8 cellular contexts compared by ENCODE assay signal in genomic region chr2:46970334-46971288, GRCh38. TPM values are rescaled to one million over a fixed set of nuclear protein-coding genes. Genes with fewer than 3 reads are reported as not detected.
A peak's percentile ranks its signal among the peaks of the same experiment; 100 is the strongest.
DNase-seq lines count a peak whose midpoint lies in the region; ATAC-seq and TF ChIP-seq lines count a peak whose summit lies in the region.

No MANE protein-coding gene starts in this region.

- peaks cover 5% of the 10 kb centered on the region; the same call in 1 of the 2 replicates for H3K36me3 ChIP-seq in IMR-90 (ENCODE audit: control insufficient read depth, insufficient read depth, low read length)
- H3K36me3 ChIP-seq in body of pancreas (replicated peaks in 1 of 2; ENCODE audit: insufficient read depth in 1 of 2, low read depth in 2 of 2), result no peaks in the 10 kb centered on the region
- peaks cover 0 to 3% of the 10 kb centered on the region in 2 donors for H3K36me3 ChIP-seq in lung (ENCODE audit: control insufficient read depth in 2 of 2, insufficient read depth in 2 of 2, low read length in 2 of 2)

- H3K4me1 ChIP-seq in IMR-90 (ENCODE audit: control insufficient read depth, insufficient read depth, low read length) (peaks cover 17% of the 10 kb centered on the region), body of pancreas (peaks cover 65% of the 10 kb centered on the region), lung (ENCODE audit: control insufficient read depth in 2 of 2, insufficient read depth in 2 of 2, low read length in 2 of 2) (peaks cover 0 to 12% of the 10 kb centered on the region in 2 donors)

- H2AFZ ChIP-seq in IMR-90 (replicated peaks; ENCODE audit: low read length, poor library complexity), result peak overlapping the region; percentile 24

- TF ChIP-seq RAD21 in IMR-90 (IDR thresholded peaks at IDR 0.05; ENCODE audit: low read length), result no peak

- H3K9me3 ChIP-seq in IMR-90 (ENCODE audit: control insufficient read depth, insufficient read depth, low read length), result no peaks in the 10 kb centered on the region
- no peaks in the 10 kb centered on the region for H3K9me3 ChIP-seq in body of pancreas
- H3K9me3 ChIP-seq in lung (ENCODE audit: control insufficient read depth in 2 of 2, insufficient read depth in 1 of 2, low read length in 1 of 2), result no peaks in the 10 kb centered on the region

- H3K79me1 ChIP-seq in IMR-90 (ENCODE audit: low read depth in 1 of 2, low read length in 2 of 2), result peaks cover 31 to 62% of the 10 kb centered on the region in 2 experiments

- peak overlapping the region; percentile 19; the same call in 1 of the 2 replicates for H3K23ac ChIP-seq in IMR-90 (ENCODE audit: low read depth, low read length)

- H2BK15ac ChIP-seq in IMR-90 (ENCODE audit: low read depth, low read length), result no peak overlapping the region

- H3K27me3 ChIP-seq in IMR-90 (ENCODE audit: control insufficient read depth, insufficient read depth, low read length) (no peaks in the 10 kb centered on the region), body of pancreas (no peaks in the 10 kb centered on the region), lung (ENCODE audit: control insufficient read depth, insufficient read depth) (no peaks in the 10 kb centered on the region)

- H4K5ac ChIP-seq in IMR-90 (ENCODE audit: low read depth, low read length), result peak overlapping the region; percentile 44

- peak overlapping the region; percentile 26; the same call in 1 of the 2 replicates for H4K91ac ChIP-seq in IMR-90 (ENCODE audit: insufficient read depth, low read depth, low read length)

- TF ChIP-seq POLR2A in IMR-90 (IDR thresholded peaks at IDR 0.05; ENCODE audit: low read depth, low read length), result no peak
- TF ChIP-seq POLR2A in body of pancreas (IDR thresholded peaks at IDR 0.05), result peak; percentile 32 to 74 (median 72)

- CTCF ChIA-PET in IMR-90 (lab: Yijun Ruan, JAX), result no interaction called here

- no peak overlapping the region for H2BK20ac ChIP-seq in IMR-90 (ENCODE audit: low read depth, low read length)

- dilution Hi-C loops in IMR-90 (cut with HindIII; ENCODE audit: low sequenced_read_pairs, unreplicated experiment), result no loop called here

- intact Hi-C loops in IMR-90 (cut with micrococcal nuclease) (no loop called here), body of pancreas (cut with DNase I) (no loop called here)

- H3K27ac ChIP-seq in IMR-90 (ENCODE audit: insufficient read depth, low read length) (peak overlapping the region; percentile 19; the same call in 1 of the 2 replicates), body of pancreas (peak overlapping the region; percentile 86 to 98 (median 90)), lung (ENCODE audit: low read depth in 1 of 2, low read length in 1 of 2) (peak overlapping the region in 1 of 2 donors; percentile 82)

- peaks cover 19% of the 10 kb centered on the region for H3K9me1 ChIP-seq in IMR-90 (ENCODE audit: insufficient read depth, low read length)

- H3K4me2 ChIP-seq in IMR-90 (ENCODE audit: low read depth, low read length), result no peak overlapping the region

- H4K8ac ChIP-seq in IMR-90 (ENCODE audit: low read depth in 2 of 2, low read length in 2 of 2), result peak overlapping the region in 1 of 2 experiments; percentile 48; a peak in 2 of 4 replicates

- H3K14ac ChIP-seq in IMR-90 (replicated peaks; ENCODE audit: low read depth, low read length), result peak overlapping the region; percentile 13; the same call in 1 of the 2 replicates

- H3K4me3 ChIP-seq in IMR-90 (ENCODE audit: insufficient read depth, low read depth, low read length) (no peak overlapping the region), body of pancreas (no peak overlapping the region), lung (no peak overlapping the region)

- H3K4ac ChIP-seq in IMR-90 (ENCODE audit: low read depth, low read length), result peak overlapping the region; percentile 47; the same call in 1 of the 2 replicates

- no peak for ATAC-seq in IMR-90 (ENCODE audit: low read depth)
- ATAC-seq in body of pancreas, result peak; percentile 91
- ATAC-seq in lung (ENCODE audit: insufficient read depth, low FRiP score), result peak; percentile 51
- ATAC-seq in GM18907 (IDR thresholded peaks at IDR 0.05; ENCODE audit: unreplicated experiment), result no peak
- no peak for ATAC-seq in HG02588 (IDR thresholded peaks at IDR 0.05; ENCODE audit: unreplicated experiment)

- BruUV-seq in IMR-90 (replicated peaks; lab: Mats Ljungman, UMichigan), result no TSS peak

- H3K9ac ChIP-seq in IMR-90 (ENCODE audit: low read depth, low read length), result no peak overlapping the region

- no peak overlapping the region for H2BK120ac ChIP-seq in IMR-90 (ENCODE audit: low read depth, low read length)

- H2AK5ac ChIP-seq in IMR-90 (ENCODE audit: low read depth, low read length), result peak overlapping the region; percentile 74; the same call in 1 of the 2 replicates

- POLR2A ChIA-PET in IMR-90 (lab: Charles Lee; ENCODE audit: unreplicated experiment), result no interaction called here

- no peaks in the 10 kb centered on the region for H4K20me1 ChIP-seq in IMR-90 (ENCODE audit: insufficient read depth, low read length)

- WGBS in IMR-90 (ENCODE audit: extremely low coverage in 2 of 2, insufficient read length in 1 of 2), 2 experiments, result 100% methylated on average over 5 of the region's 13 CpGs; no CpG with 5 or more reads in 1 of the 2 experiments
- WGBS in body of pancreas, 2 donors, result 30 to 41% methylated on average over 11 to 13 of the region's 13 CpGs
- WGBS in lung, 2 donors, result 51 to 57% methylated on average over 13 of the region's 13 CpGs

- no peak overlapping the region for H3K18ac ChIP-seq in IMR-90 (ENCODE audit: low read depth, low read length)

- in situ Hi-C loops in ACHN (cut with HindIII; ENCODE audit: low pct_ligation_motif_present, low pct_unique_long_range_greater_than_20kb, low sequenced_read_pairs), result no loop called here
- in situ Hi-C loops in IMR-90 (cut with MboI; ENCODE audit: low sequenced_read_pairs), result no loop called here

- peak overlapping the region; percentile 2 for H2BK5ac ChIP-seq in IMR-90 (ENCODE audit: low read depth, low read length, poor library complexity, severe bottlenecking)

- no peak overlapping the region for H3K56ac ChIP-seq in IMR-90 (ENCODE audit: extremely low read depth, insufficient read depth, low read length)

- H2AK9ac ChIP-seq in IMR-90 (replicated peaks; ENCODE audit: low read depth, low read length, poor library complexity), result peak overlapping the region; percentile 5

- DNase-seq in ACHN, result peak; percentile 47
- DNase-seq in IMR-90, result peak; percentile 53
- DNase-seq in body of pancreas, result peak; percentile 93 to 97 (median 94)
- DNase-seq in lung (ENCODE audit: low spot score), result peak; percentile 73
- DNase-seq in GM10266 (ENCODE audit: extremely low spot score), result no peak
- no peak for DNase-seq in HuH-7 (ENCODE audit: low spot score)

- no peak for TF ChIP-seq CTCF in IMR-90 (conservative IDR thresholded peaks at IDR 0.05; ENCODE audit: low read depth, low read length)
- TF ChIP-seq CTCF in body of pancreas (IDR thresholded peaks at IDR 0.05), result no peak
- TF ChIP-seq CTCF in lung (IDR thresholded peaks at IDR 0.05; ENCODE audit: control extremely low read depth, extremely low read depth), result no peak
- TF ChIP-seq CTCF in GM10266 (IDR thresholded peaks at IDR 0.05; ENCODE audit: control insufficient read depth, insufficient read depth, low read depth, missing control alignments), result no peak

TF ChIP-seq in IMR-90, 13 proteins besides CTCF, POLR2A, EP300 and RAD21 (continues in another document):
- TF ChIP-seq ELK1 (IDR thresholded peaks at IDR 0.05; ENCODE audit: borderline replicate concordance, low read depth, low read length) (no peak), USF2 (IDR thresholded peaks at IDR 0.05; ENCODE audit: low read depth, low read length) (no peak), SMC3 (IDR thresholded peaks at IDR 0.05; ENCODE audit: low read depth, low read length) (no peak), RCOR1 (IDR thresholded peaks at IDR 0.05; ENCODE audit: insufficient replicate concordance, low read length) (no peak), CHD1 (IDR thresholded peaks at IDR 0.05; ENCODE audit: low read depth, low read length) (no peak), MAFK (IDR thresholded peaks at IDR 0.05; ENCODE audit: low read depth, low read length) (no peak), MXI1 (IDR thresholded peaks at IDR 0.05; ENCODE audit: borderline replicate concordance, low read depth, low read length) (no peak), NFE2L2 (IDR thresholded peaks at IDR 0.05; ENCODE audit: low read depth, low read length) (no peak), CEBPB (IDR thresholded peaks at IDR 0.05; ENCODE audit: low read depth, low read length) (0 out of 2 replicates have a peak, but pooled peaks have one; percentile 13), FOS (IDR thresholded peaks at IDR 0.05; ENCODE audit: low read depth, low read length) (0 out of 2 replicates have a peak, but pooled peaks have one; percentile 1), BHLHE40 (IDR thresholded peaks at IDR 0.05; ENCODE audit: low read depth, low read length) (no peak)

RNA-seq across cellular contexts. Expression of gene TTC7A, which starts 29.6 kb away (rescaled TPM):
- total RNA-seq in IMR-90 (2012; rRNA removed) (10.6 and 11.8 TPM in 2 replicates), body of pancreas (10 to 100 TPM; 33.5 to 51.7 TPM), lung (10 to 100 TPM; 23.6 to 65.9 TPM)
- polyA plus RNA-seq in IMR-90 (2012; rRNA removed) (23.0 and 23.9 TPM in 2 replicates), lung (10 to 100 TPM; 30.0 to 30.1 TPM)
- polyA plus RNA-seq in IMR-90 (2012; cell fraction: cytosol; rRNA removed), result 13.6 and 14.0 TPM in 2 replicates
- polyA plus RNA-seq in IMR-90 (2012; cell fraction: nucleus; rRNA removed; ENCODE audit: low replicate concordance), result 111 and 172 TPM in 2 replicates

RNA-seq across cellular contexts. Expression of gene MCFD2, which starts 55.0 kb away (rescaled TPM):
- total RNA-seq in IMR-90 (2012; rRNA removed) (177 and 219 TPM in 2 replicates), body of pancreas (10 to 100 TPM; 42.2 to 73.7 TPM), lung (100 to 1,000 TPM in 1 of 2 donors, 10 to 100 TPM in 1; 80.0 to 101 TPM)
- polyA plus RNA-seq in IMR-90 (2012; rRNA removed) (127 and 145 TPM in 2 replicates), lung (10 to 100 TPM; 22.0 to 57.3 TPM)
- 51.2 and 117 TPM in 2 replicates for polyA plus RNA-seq in IMR-90 (2012; cell fraction: cytosol; rRNA removed)
- 56.9 and 86.4 TPM in 2 replicates for polyA plus RNA-seq in IMR-90 (2012; cell fraction: nucleus; rRNA removed; ENCODE audit: low replicate concordance)

Comparison
In these comparisons a context has a peak if more than half of its experiments do, and no peak if none do; other contexts are left out.
1. DNase-seq: peak in ACHN (single experiment), IMR-90 (single experiment), body of pancreas (4 of 4) and lung (single experiment); none in GM10266 (single experiment) and HuH-7 (single experiment).
2. ATAC-seq: peak in body of pancreas (single experiment) and lung (single experiment); none in IMR-90 (single experiment), GM18907 (single experiment) and HG02588 (single experiment).